ENCODE assay signal across 12 cellular contexts in the genomic region with DNA sequence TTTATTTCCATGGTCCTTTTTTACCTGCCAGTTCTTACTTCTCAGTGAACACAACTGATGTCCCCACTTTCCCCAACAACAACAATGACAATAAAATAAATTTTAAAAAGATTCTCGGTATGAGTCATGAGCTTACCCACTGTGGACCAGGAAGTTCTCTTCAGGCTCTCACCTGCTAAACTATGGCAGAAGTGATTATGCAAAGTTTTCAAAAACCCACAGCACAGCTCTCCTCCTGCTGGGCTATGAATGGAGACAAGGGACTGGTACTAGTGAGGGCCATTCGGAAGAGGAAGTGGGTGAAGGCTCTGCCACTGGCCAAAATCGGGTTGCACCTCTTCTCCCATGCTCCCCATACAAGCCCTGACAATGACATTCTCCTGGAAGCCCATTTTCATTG.
DNase-seq lines count a peak whose midpoint lies in the region; ATAC-seq, FAIRE-seq and TF ChIP-seq lines count a peak whose summit lies in the region.
"Had no signal": no experiment of that assay in that cellular context is flagged by ENCODE, and none has a peak within 500 bp of the region (broad histone marks: within the 10 kb centered on the region; RNA-seq: fewer than 3 reads in every experiment).

No MANE protein-coding gene starts in this region.

- H3K4me3 ChIP-seq in small intestine (ENCODE audit: low read depth in 1 of 2, low read length in 2 of 2): no peak overlapping the region
- H3K4me3 ChIP-seq: breast epithelium, right atrium auricular region had no signal

- H3K36me3 ChIP-seq in small intestine (ENCODE audit: control insufficient read depth in 2 of 2, insufficient read depth in 2 of 2, low read length in 2 of 2): no peaks in the 10 kb centered on the region
- H3K36me3 ChIP-seq: breast epithelium, right atrium auricular region had no signal

- peak; percentile 97 for ATAC-seq in GM21825 (IDR thresholded peaks at IDR 0.05; ENCODE audit: unreplicated experiment)
- ATAC-seq in HG03378 (IDR thresholded peaks at IDR 0.05; ENCODE audit: unreplicated experiment): peak; percentile 97

- DNase-seq in DMS53 (lab: John Stamatoyannopoulos, UW) (peak; percentile 38), DMS53 treated with DMSO at 0.1 percent for 48 hours (lab: John Stamatoyannopoulos, UW; ENCODE audit: unreplicated experiment) (no peak), small intestine (peak; percentile 9), NCI-H748 treated with DMSO at 0.1 percent for 48 hours (lab: John Stamatoyannopoulos, UW) (no peak), amygdala (lab: John Stamatoyannopoulos, UW) (no peak), erythroblast (lab: John Stamatoyannopoulos, UW) (no peak)
- DNase-seq: NCI-H446 had no signal

- FAIRE-seq in small intestine (lab: Jason Lieb, UNC): no peak

- no peaks in the 10 kb centered on the region for H3K27me3 ChIP-seq in small intestine (ENCODE audit: control insufficient read depth in 2 of 2, insufficient read depth in 2 of 2, low read length in 2 of 2)
- H3K27me3 ChIP-seq: breast epithelium, right atrium auricular region had no signal

- H3K27ac ChIP-seq in small intestine (ENCODE audit: low read depth in 1 of 2, low read length in 1 of 2): no peak overlapping the region
- H3K27ac ChIP-seq: 22Rv1, breast epithelium, right atrium auricular region had no signal

- H3K4me1 ChIP-seq in small intestine (ENCODE audit: control insufficient read depth in 2 of 2, insufficient read depth in 1 of 2, low read depth in 1 of 2, low read length in 1 of 2): peaks cover 0 to 2% of the 10 kb centered on the region in 2 donors
- H3K4me1 ChIP-seq: breast epithelium, right atrium auricular region had no signal

- H3K9me3 ChIP-seq in small intestine (ENCODE audit: control insufficient read depth, low read depth): no peaks in the 10 kb centered on the region
- H3K9me3 ChIP-seq: breast epithelium, right atrium auricular region had no signal

- TF ChIP-seq POLR2A in erythroblast (IDR thresholded peaks at IDR 0.05; ENCODE audit: low read length): no peak

- WGBS in small intestine, 3 donors: 58 to 77% (median 75%) methylated on average over 3 of the region's 3 CpGs

Comparison
In these comparisons a context has a peak if more than half of its experiments do, and no peak if none do; other contexts are left out.
1. DNase-seq: peak in DMS53 (single experiment) and small intestine (single experiment); none in DMS53 treated with DMSO at 0.1 percent for 48 hours (single experiment), NCI-H748 treated with DMSO at 0.1 percent for 48 hours (single experiment), amygdala (0 of 56) and erythroblast (0 of 2).